Comparison of ENCODE assay signal across 18 cellular contexts in the genomic region with DNA sequence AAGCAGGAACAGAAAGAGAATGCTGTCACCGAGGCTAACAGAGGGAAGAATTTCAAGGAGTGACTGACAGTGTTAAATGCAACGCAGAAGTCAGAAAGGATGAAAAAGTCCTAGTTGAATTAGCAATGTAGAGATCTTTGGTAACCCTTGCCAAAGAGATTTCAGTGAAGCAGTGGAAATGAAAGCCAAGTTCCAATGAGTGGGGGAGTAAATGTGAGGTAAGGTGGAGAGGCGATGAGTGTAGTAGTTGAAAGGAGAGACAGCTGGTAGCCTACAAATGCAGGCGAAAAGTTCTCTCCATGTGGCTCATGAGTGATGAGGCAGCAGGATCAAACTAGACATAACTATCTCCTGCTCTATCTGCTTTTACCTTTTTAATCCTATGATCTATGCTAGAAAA.
DNase-seq lines count a peak whose midpoint lies in the region; ATAC-seq, FAIRE-seq and TF ChIP-seq lines count a peak whose summit lies in the region.
"Had no signal": no experiment of that assay in that cellular context is flagged by ENCODE, and none has a peak within 500 bp of the region (broad histone marks: within the 10 kb centered on the region; RNA-seq: fewer than 3 reads in every experiment).

No MANE protein-coding gene starts in this region.

- FAIRE-seq in A204.1 (lab: Jason Lieb, UNC), result peak; percentile 14

- TF ChIP-seq CTCF in fibroblast of pulmonary artery (IDR thresholded peaks at IDR 0.05; ENCODE audit: low read length, missing control alignments), result no peak
- TF ChIP-seq CTCF in omental fat pad (IDR thresholded peaks at IDR 0.05), result no peak
- no peak for TF ChIP-seq CTCF in foreskin fibroblast (IDR thresholded peaks at IDR 0.05; ENCODE audit: low read depth, low read length)

- peak; percentile 89 for ATAC-seq in omental fat pad (ENCODE audit: low FRiP score)
- ATAC-seq in HG03025 (IDR thresholded peaks at IDR 0.05; ENCODE audit: low FRiP score, unreplicated experiment), result no peak
- ATAC-seq in GM19463 (IDR thresholded peaks at IDR 0.05; ENCODE audit: unreplicated experiment), result no peak

- DNase-seq in NCI-H226 (peak; percentile 91), fibroblast of pulmonary artery (ENCODE audit: low read depth) (peak; percentile 91), omental fat pad (ENCODE audit: low spot score) (no peak), foreskin fibroblast (no peak), midbrain (lab: John Stamatoyannopoulos, UW) (no peak)
- DNase-seq: activated naive CD4-positive, alpha-beta T cell; activated T-cell treated with anti-CD3 and anti-CD28 coated beads for 4 hours; CD4-positive, CD25-positive, alpha-beta regulatory T cell; MM.1S; NCI-H1694 treated with DMSO at 0.1 percent for 48 hours; NCI-H345; NK-92 treated with Interleukin-12 subunit alpha and Interleukin-12 subunit beta, amount 100 ng/mL, for 24 hours; stimulated activated CD8-positive, alpha-beta memory T cell treated with anti-CD3 and anti-CD28 coated beads, Interleukin-4, amount 100 ng/mL, for 48 hours; testis had no signal

- H3K4me3 ChIP-seq in fibroblast of pulmonary artery (replicated peaks; ENCODE audit: low read depth, low read length) (no peak overlapping the region), foreskin fibroblast (ENCODE audit: low read depth in 1 of 2, low read length in 2 of 2) (no peak overlapping the region)
- H3K4me3 ChIP-seq: skin epidermis, testis had no signal

Comparison
In these comparisons a context has a peak if more than half of its experiments do, and no peak if none do; other contexts are left out.
1. DNase-seq: peak in NCI-H226 (single experiment) and fibroblast of pulmonary artery (single experiment); none in omental fat pad (single experiment), foreskin fibroblast (0 of 2) and midbrain (single experiment).